In genomic region chr1:20723537-20724363, GRCh38 we compare ENCODE assay signal across 21 cellular contexts. TPM values are rescaled to one million over a fixed set of nuclear protein-coding genes. Genes with fewer than 3 reads are reported as not detected.
DNase-seq lines count a peak whose midpoint lies in the region; ATAC-seq and TF ChIP-seq lines count a peak whose summit lies in the region.
"Had no signal": no experiment of that assay in that cellular context is flagged by ENCODE, and none has a peak within 500 bp of the region (broad histone marks: within the 10 kb centered on the region; RNA-seq: fewer than 3 reads in every experiment).

No MANE protein-coding gene starts in this region.

- H3K27me3 Mint-ChIP-seq in activated naive CD4-positive, alpha-beta T cell treated with anti-CD3 and anti-CD28 coated beads, Interleukin-2, amount 10 ng/mL, durations not matched to agents 7 days and 5 days: peaks cover 60% of the 10 kb centered on the region
- H3K27me3 Mint-ChIP-seq in type B pancreatic cell (peaks cover 28% of the 10 kb centered on the region), MCF 10A (ENCODE audit: insufficient read depth, unreplicated experiment) (no peaks in the 10 kb centered on the region)
- peaks cover 3 to 25% (median 8%) of the 10 kb centered on the region in 5 donors for H3K27me3 Mint-ChIP-seq in naive thymus-derived CD8-positive, alpha-beta T cell

- CTCF ChIA-PET in activated naive CD4-positive, alpha-beta T cell treated with anti-CD3 and anti-CD28 coated beads, Interleukin-2, amount 10 ng/mL, durations not matched to agents 7 days and 5 days (lab: Charles Lee): no interaction called here
- CTCF ChIA-PET in RWPE1 (lab: Yijun Ruan, JAX) (no interaction called here), MCF 10A (lab: Yijun Ruan, JAX) (no interaction called here)

- POLR2A ChIA-PET in RWPE1 (lab: Yijun Ruan, JAX; ENCODE audit: low non-redundant PET) (interaction anchor here (0.6 kb wide), 1 partner anchor 239 kb away, joined by 4 read pairs; no protein-coding TSS in a partner anchor), MCF 10A (lab: Yijun Ruan, JAX) (interaction anchor here (0.6 to 1.0 kb wide), 4 partner anchors 10 to 905 kb away, joined by 3 to 4 read pairs (median 3); partner anchors contain the start of gene HP1BP3)
- POLR2A ChIA-PET in naive thymus-derived CD8-positive, alpha-beta T cell (lab: Charles Lee): no interaction called here

- peaks cover 2% of the 10 kb centered on the region for H3K4me1 Mint-ChIP-seq in activated naive CD4-positive, alpha-beta T cell treated with anti-CD3 and anti-CD28 coated beads, Interleukin-2, amount 10 ng/mL, durations not matched to agents 7 days and 5 days
- H3K4me1 Mint-ChIP-seq in type B pancreatic cell (ENCODE audit: unreplicated experiment): peaks cover 8% of the 10 kb centered on the region
- peaks cover under 1 to 6% (median 2%) of the 10 kb centered on the region in 4 donors for H3K4me1 Mint-ChIP-seq in naive thymus-derived CD8-positive, alpha-beta T cell
- H3K4me1 Mint-ChIP-seq in MCF 10A (ENCODE audit: insufficient read depth, unreplicated experiment): peaks cover 8% of the 10 kb centered on the region

- H3K9me3 Mint-ChIP-seq in activated naive CD4-positive, alpha-beta T cell treated with anti-CD3 and anti-CD28 coated beads, Interleukin-2, amount 10 ng/mL, durations not matched to agents 7 days and 5 days: no peaks in the 10 kb centered on the region
- H3K9me3 Mint-ChIP-seq in type B pancreatic cell: no peaks in the 10 kb centered on the region
- no peaks in the 10 kb centered on the region for H3K9me3 Mint-ChIP-seq in naive thymus-derived CD8-positive, alpha-beta T cell
- no peaks in the 10 kb centered on the region for H3K9me3 Mint-ChIP-seq in MCF 10A (ENCODE audit: unreplicated experiment)
- H3K9me3 Mint-ChIP-seq: activated naive CD4-positive, alpha-beta T cell treated with anti-CD3 and anti-CD28 coated beads, Interleukin-2, amount 50 U/mL, for 24 hours; IgD-negative memory B cell; neural crest cell; stimulated activated naive CD8-positive, alpha-beta T cell treated with anti-CD3 and anti-CD28 coated beads, Interleukin-15, amount 100 ng/mL, for 72 hours had no signal

- intact Hi-C loops in MCF 10A (cut with micrococcal nuclease): no loop called here

- ATAC-seq in left lobe of liver: no peak
- no peak for ATAC-seq in naive thymus-derived CD8-positive, alpha-beta T cell
- ATAC-seq in HG03135 (IDR thresholded peaks at IDR 0.05; ENCODE audit: unreplicated experiment): no peak
- ATAC-seq: stimulated activated naive CD8-positive, alpha-beta T cell treated with anti-CD3 and anti-CD28 coated beads, Interleukin-15, amount 100 ng/mL, for 72 hours had no signal

- no peak for TF ChIP-seq CTCF in RWPE1 (conservative IDR thresholded peaks at IDR 0.05; ENCODE audit: low read depth)
- no peak for TF ChIP-seq CTCF in type B pancreatic cell (conservative IDR thresholded peaks at IDR 0.05)
- no peak for TF ChIP-seq CTCF in MCF 10A (IDR thresholded peaks at IDR 0.05; ENCODE audit: unreplicated experiment)

- DNase-seq in activated naive CD4-positive, alpha-beta T cell treated with Interleukin-2 at 50 U/mL for 16 hours: peak; percentile 1
- no peak for DNase-seq in activated naive CD4-positive, alpha-beta T cell treated with anti-CD3 and anti-CD28 coated beads, Interleukin-2, amount 10 ng/mL, durations not matched to agents 7 days and 5 days
- DNase-seq in RWPE1 (ENCODE audit: low spot score): no peak
- peak; percentile 45 for DNase-seq in left lobe of liver (ENCODE audit: low spot score)
- peak; percentile 69 for DNase-seq in type B pancreatic cell (ENCODE audit: extremely low spot score, unreplicated experiment)
- DNase-seq in naive thymus-derived CD8-positive, alpha-beta T cell: no peak
- DNase-seq in MCF 10A (ENCODE audit: unreplicated experiment): no peak
- DNase-seq: effector memory CD4-positive, alpha-beta T cell; MG63; midbrain; NCI-H1436; NCI-H526 treated with DMSO at 0.1 percent for 48 hours; spleen; stimulated activated CD4-positive, alpha-beta T cell treated with anti-CD3 and anti-CD28 coated beads, Interleukin-4, amount 100 ng/mL, for 24 hours had no signal

- peaks cover 2% of the 10 kb centered on the region for H3K36me3 Mint-ChIP-seq in activated naive CD4-positive, alpha-beta T cell treated with anti-CD3 and anti-CD28 coated beads, Interleukin-2, amount 10 ng/mL, durations not matched to agents 7 days and 5 days
- H3K36me3 Mint-ChIP-seq in type B pancreatic cell (no peaks in the 10 kb centered on the region), MCF 10A (ENCODE audit: insufficient read depth, unreplicated experiment) (peaks cover 5% of the 10 kb centered on the region)
- H3K36me3 Mint-ChIP-seq in naive thymus-derived CD8-positive, alpha-beta T cell: no peaks in the 10 kb centered on the region
- H3K36me3 Mint-ChIP-seq: activated naive CD4-positive, alpha-beta T cell treated with anti-CD3 and anti-CD28 coated beads, Interleukin-2, amount 50 U/mL, for 24 hours had no signal

- no peak overlapping the region for H3K27ac Mint-ChIP-seq in activated naive CD4-positive, alpha-beta T cell treated with anti-CD3 and anti-CD28 coated beads, Interleukin-2, amount 10 ng/mL, durations not matched to agents 7 days and 5 days
- H3K27ac Mint-ChIP-seq in type B pancreatic cell (no peak overlapping the region), MCF 10A (ENCODE audit: low read depth, unreplicated experiment) (no peak overlapping the region)
- H3K27ac Mint-ChIP-seq in naive thymus-derived CD8-positive, alpha-beta T cell: no peak overlapping the region
- H3K27ac Mint-ChIP-seq: activated naive CD4-positive, alpha-beta T cell treated with anti-CD3 and anti-CD28 coated beads, Interleukin-2, amount 50 U/mL, for 24 hours; IgD-negative memory B cell; stimulated activated naive CD8-positive, alpha-beta T cell treated with anti-CD3 and anti-CD28 coated beads, Interleukin-15, amount 100 ng/mL, for 72 hours had no signal

- no TSS peak for BruUV-seq in MCF 10A (replicated peaks; lab: Mats Ljungman, UMichigan)

- H3K27ac ChIP-seq in RWPE1: peak overlapping the region; percentile 52
- H3K27ac ChIP-seq: C4-2B, spleen, uterus had no signal

- no peak overlapping the region for H3K4me3 Mint-ChIP-seq in activated naive CD4-positive, alpha-beta T cell treated with anti-CD3 and anti-CD28 coated beads, Interleukin-2, amount 10 ng/mL, durations not matched to agents 7 days and 5 days
- H3K4me3 Mint-ChIP-seq in type B pancreatic cell (no peak overlapping the region), MCF 10A (ENCODE audit: unreplicated experiment) (no peak overlapping the region)
- no peak overlapping the region for H3K4me3 Mint-ChIP-seq in naive thymus-derived CD8-positive, alpha-beta T cell
- H3K4me3 Mint-ChIP-seq: activated naive CD4-positive, alpha-beta T cell treated with anti-CD3 and anti-CD28 coated beads, Interleukin-2, amount 50 U/mL, for 24 hours; IgD-negative memory B cell; neural crest cell; stimulated activated naive CD8-positive, alpha-beta T cell treated with anti-CD3 and anti-CD28 coated beads, Interleukin-15, amount 100 ng/mL, for 72 hours had no signal

RNA-seq across cellular contexts. Expression of gene KIF17, which starts 5.9 kb away (rescaled TPM):
- total RNA-seq in left lobe of liver (1.5 TPM), type B pancreatic cell (ENCODE audit: low replicate concordance) (0.69 and 2.1 TPM in 2 replicates), MCF 10A (2022) (0.19 and 1.9 TPM in 2 replicates)
- not detected for total RNA-seq in naive thymus-derived CD8-positive, alpha-beta T cell
- polyA plus RNA-seq in naive thymus-derived CD8-positive, alpha-beta T cell: not detected
- polyA plus RNA-seq: IgD-negative memory B cell had no signal

RNA-seq across cellular contexts. Expression of gene SH2D5, which starts 8.8 kb away (rescaled TPM):
- total RNA-seq in left lobe of liver (0.30 TPM), type B pancreatic cell (ENCODE audit: low replicate concordance) (1.2 and 1.4 TPM in 2 replicates), MCF 10A (2022) (14.0 and 14.6 TPM in 2 replicates)
- total RNA-seq in naive thymus-derived CD8-positive, alpha-beta T cell: not detected
- polyA plus RNA-seq in naive thymus-derived CD8-positive, alpha-beta T cell: not detected
- polyA plus RNA-seq: IgD-negative memory B cell had no signal

Comparison
In these comparisons a context has a peak if more than half of its experiments do, and no peak if none do; other contexts are left out.
1. DNase-seq: peak in activated naive CD4-positive, alpha-beta T cell treated with Interleukin-2 at 50 U/mL for 16 hours (single experiment), left lobe of liver (single experiment) and type B pancreatic cell (single experiment); none in activated naive CD4-positive, alpha-beta T cell treated with anti-CD3 and anti-CD28 coated beads, Interleukin-2, amount 10 ng/mL, durations not matched to agents 7 days and 5 days (single experiment), RWPE1 (single experiment), naive thymus-derived CD8-positive, alpha-beta T cell (0 of 10) and MCF 10A (single experiment).